9 cellular contexts compared by ENCODE assay signal in the genomic region with DNA sequence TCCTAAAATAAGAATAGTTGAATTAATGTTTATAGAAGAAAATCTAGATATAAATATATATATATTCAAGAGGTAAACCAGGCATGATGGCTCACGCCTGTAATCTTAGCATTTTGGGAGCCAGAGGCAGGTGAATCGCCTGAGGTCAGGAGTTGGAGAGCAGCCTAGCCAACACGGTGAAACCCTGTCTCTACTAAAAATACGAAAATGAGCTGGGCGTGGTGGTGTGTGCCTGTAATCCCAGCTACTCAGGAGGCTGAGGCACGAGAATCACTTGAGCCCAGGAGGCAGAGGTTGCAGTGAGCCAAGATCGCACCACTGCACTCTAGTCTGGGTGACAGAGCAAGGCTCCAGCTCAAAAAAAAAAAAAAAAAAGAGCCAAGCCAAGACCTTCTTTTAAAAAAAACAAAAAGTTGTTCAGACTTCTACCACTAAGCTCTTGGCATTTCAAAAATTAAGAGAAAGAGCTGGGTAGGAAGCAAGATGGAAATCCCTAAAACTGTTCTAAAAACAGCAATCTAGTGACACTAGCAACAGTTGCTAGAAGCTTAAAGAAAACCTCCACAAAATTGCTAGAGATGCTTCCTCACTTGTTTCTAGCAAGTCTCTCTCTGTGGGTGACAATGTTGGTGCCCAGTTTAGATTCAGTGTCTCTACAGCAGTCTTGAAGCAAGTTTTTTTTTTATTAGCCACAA.
DNase-seq lines count a peak whose midpoint lies in the region; ATAC-seq and TF ChIP-seq lines count a peak whose summit lies in the region.
"Had no signal": no experiment of that assay in that cellular context is flagged by ENCODE, and none has a peak within 500 bp of the region (broad histone marks: within the 10 kb centered on the region; RNA-seq: fewer than 3 reads in every experiment).

No MANE protein-coding gene starts in this region.

- WGBS in stomach, 5 donors, result 65 to 83% (median 77%) methylated on average over 7 of the region's 7 CpGs

- peak overlapping the region; percentile 79 for H3K27ac Mint-ChIP-seq in central memory CD8-positive, alpha-beta T cell (ENCODE audit: low read depth)

- H3K4me1 Mint-ChIP-seq in central memory CD8-positive, alpha-beta T cell, result peaks cover 72% of the 10 kb centered on the region

- H3K9me3 Mint-ChIP-seq in central memory CD8-positive, alpha-beta T cell, result no peaks in the 10 kb centered on the region

- no peaks in the 10 kb centered on the region for H3K27me3 ChIP-seq in stomach

- intact Hi-C loops in stomach (cut with DNase I; ENCODE audit: low total_unique reads) (no loop called here), left colon (cut with DNase I, micrococcal nuclease) (no loop called here)

- no peak overlapping the region for H3K4me3 ChIP-seq in stomach

- no peak for TF ChIP-seq EP300 in stomach (IDR thresholded peaks at IDR 0.05)

- peak; percentile 77 for ATAC-seq in central memory CD8-positive, alpha-beta T cell (replicated peaks; ENCODE audit: extremely low read depth, poor library complexity, severe bottlenecking)
- ATAC-seq in left colon, result no peak
- ATAC-seq: esophagus mucosa had no signal

- peak overlapping the region; percentile 78 for H3K4me3 Mint-ChIP-seq in central memory CD8-positive, alpha-beta T cell

- no peaks in the 10 kb centered on the region for H3K9me3 ChIP-seq in stomach

- H3K27me3 Mint-ChIP-seq in central memory CD8-positive, alpha-beta T cell, result no peaks in the 10 kb centered on the region

- no peak for TF ChIP-seq CTCF in stomach (IDR thresholded peaks at IDR 0.05)

- H3K36me3 Mint-ChIP-seq in central memory CD8-positive, alpha-beta T cell (ENCODE audit: insufficient read depth), result peaks cover 13% of the 10 kb centered on the region

- DNase-seq in activated effector memory CD4-positive, alpha-beta T cell treated with anti-CD3 and anti-CD28 coated beads, Interleukin-2, amount 50 U/mL, for 16 hours, result peak; percentile 63
- no peak for DNase-seq in activated effector memory CD4-positive, alpha-beta T cell treated with Interleukin-2 at 50 U/mL for 16 hours
- peak; percentile 35 for DNase-seq in NAMALWA (ENCODE audit: low spot score)
- DNase-seq in central memory CD8-positive, alpha-beta T cell (ENCODE audit: low spot score in 2 of 2), result peak in 1 of 2 donors; percentile 30
- no peak for DNase-seq in stomach
- DNase-seq in occipital lobe (lab: John Stamatoyannopoulos, UW), result no peak
- DNase-seq in left colon, result no peak
- no peak for DNase-seq in A172 (ENCODE audit: low spot score)

- TF ChIP-seq POLR2A in stomach (IDR thresholded peaks at IDR 0.05), result no peak

- H3K36me3 ChIP-seq in stomach, result no peaks in the 10 kb centered on the region

- peak overlapping the region in 4 of 5 donors; percentile 10 to 85 (median 28) for H3K27ac ChIP-seq in stomach

- H3K4me1 ChIP-seq in stomach, result peaks cover 0 to 59% (median 21%) of the 10 kb centered on the region in 4 donors

Comparison
In these comparisons a context has a peak if more than half of its experiments do, and no peak if none do; other contexts are left out.
1. DNase-seq: peak in activated effector memory CD4-positive, alpha-beta T cell treated with anti-CD3 and anti-CD28 coated beads, Interleukin-2, amount 50 U/mL, for 16 hours (single experiment) and NAMALWA (single experiment); none in activated effector memory CD4-positive, alpha-beta T cell treated with Interleukin-2 at 50 U/mL for 16 hours (single experiment), stomach (single experiment), occipital lobe (single experiment), left colon (0 of 2) and A172 (single experiment).